Comparison of ENCODE assay signal across 8 cellular contexts in the genomic region with DNA sequence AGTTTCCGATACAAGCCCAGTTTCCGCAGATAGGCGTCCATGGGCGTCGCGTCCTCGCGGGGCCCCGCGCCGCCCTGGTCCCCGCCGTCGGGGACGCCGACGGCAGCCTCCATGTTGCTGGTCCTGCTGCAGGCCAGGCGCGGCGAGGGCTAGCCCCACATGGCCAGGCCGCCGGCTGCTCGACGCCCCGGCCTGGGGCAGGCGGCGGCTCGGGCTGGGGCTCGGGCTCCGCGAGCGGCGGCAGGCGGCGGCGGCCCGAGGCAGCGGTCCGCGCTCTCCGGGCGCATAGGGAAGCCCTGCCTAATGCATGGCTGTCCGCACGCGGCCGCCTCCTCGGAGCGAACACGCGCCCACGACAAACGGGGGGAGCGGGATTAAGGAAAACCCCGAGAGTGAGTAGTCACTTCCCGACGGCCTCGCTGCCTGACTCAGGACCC. TPM values are rescaled to one million over a fixed set of nuclear protein-coding genes. Genes with fewer than 3 reads are reported as not detected.
DNase-seq lines count a peak whose midpoint lies in the region; ATAC-seq, FAIRE-seq and TF ChIP-seq lines count a peak whose summit lies in the region.
"Not testable (repeated sequence)": the region's sequence is repeated elsewhere in the genome, so short reads cannot be mapped to it uniquely, and the experiment has no call there.

No MANE protein-coding gene starts in this region.

- H3K56ac ChIP-seq in H1 (replicated peaks; ENCODE audit: insufficient read length, low read depth, low read length): not testable (repeated sequence)

- H2AFZ ChIP-seq in H1 (ENCODE audit: low read length): not testable (repeated sequence)

- not testable (repeated sequence) for TF ChIP-seq RAD21 in H1 (IDR thresholded peaks at IDR 0.05 in 1 of 2, conservative IDR thresholded peaks at IDR 0.05 in 1 of 2; ENCODE audit: low read depth in 2 of 2, low read length in 2 of 2)

- H3K23ac ChIP-seq in H1 (ENCODE audit: insufficient read length): not testable (repeated sequence)

- POLR2A ChIA-PET in BJ (lab: Charles Lee); H1 (lab: Charles Lee; ENCODE audit: partially characterized antibody): not testable (repeated sequence)

- not testable (repeated sequence) for TF ChIP-seq EP300 in H1 (IDR thresholded peaks at IDR 0.05; ENCODE audit: borderline replicate concordance in 1 of 2, low read depth in 2 of 2, low read length in 2 of 2)

- peaks cover 19% of the 10 kb centered on the region for H3K36me3 Mint-ChIP-seq in activated CD8-positive, alpha-beta memory T cell treated with anti-CD3 and anti-CD28 coated beads, Interleukin-2, amount 10 ng/mL, durations not matched to agents 7 days and 5 days

- H4K8ac ChIP-seq in H1 (ENCODE audit: extremely low read depth, insufficient read depth, low read length): peak overlapping the region; percentile 93; the same call in 1 of the 2 replicates

- not testable (repeated sequence) for DNase-seq in BJ (ENCODE audit: low read depth); activated CD8-positive, alpha-beta memory T cell treated with anti-CD3 and anti-CD28 coated beads, Interleukin-2, amount 10 ng/mL, durations not matched to agents 7 days and 5 days; H1 (ENCODE audit: low read depth in 1 of 2, low spot score in 2 of 2); left lobe of liver (ENCODE audit: low spot score); skeletal muscle cell (ENCODE audit: low read depth)
- DNase-seq in NCI-H2171 (lab: John Stamatoyannopoulos, UW): peak; percentile 0

- H4K91ac ChIP-seq in H1 (replicated peaks; ENCODE audit: insufficient read length, low read length): not testable (repeated sequence)

- H3K4me1 Mint-ChIP-seq in activated CD8-positive, alpha-beta memory T cell treated with anti-CD3 and anti-CD28 coated beads, Interleukin-2, amount 10 ng/mL, durations not matched to agents 7 days and 5 days: peaks cover 31% of the 10 kb centered on the region

- H3K4me1 ChIP-seq in H1 (replicated peaks in 1 of 4; ENCODE audit: control insufficient read depth in 3 of 4, insufficient read depth in 4 of 4, low read length in 3 of 4): not testable (repeated sequence)

- H2AK5ac ChIP-seq in H1 (ENCODE audit: low read depth, low read length): not testable (repeated sequence)

- H3K4me2 ChIP-seq in H1 (ENCODE audit: insufficient read depth in 1 of 2, low read depth in 2 of 2, low read length in 2 of 2): peak overlapping the region; percentile 97 to 99

- not testable (repeated sequence) for H2BK5ac ChIP-seq in H1 (ENCODE audit: low read depth, low read length)

- not testable (repeated sequence) for FAIRE-seq in H1 (lab: Jason Lieb, UNC)

- peak in 1 of 2 experiments; percentile 54; a peak in 1 of 3 replicates for TF ChIP-seq POLR2A in H1 (IDR thresholded peaks at IDR 0.05; ENCODE audit: control extremely low read depth in 1 of 2, low read depth in 2 of 2, low read length in 2 of 2)

- H3K79me2 ChIP-seq in H1 (ENCODE audit: control insufficient read depth in 1 of 2, insufficient read depth in 2 of 2, low read length in 2 of 2): peaks cover 13 to 46% of the 10 kb centered on the region in 2 experiments

- H2BK12ac ChIP-seq in H1 (ENCODE audit: low read depth, low read length): not testable (repeated sequence)

- CTCF ChIA-PET in BJ (lab: Yijun Ruan, JAX); H1 (lab: Charles Lee; ENCODE audit: partially characterized antibody): not testable (repeated sequence)
- CTCF ChIA-PET in activated CD8-positive, alpha-beta memory T cell treated with anti-CD3 and anti-CD28 coated beads, Interleukin-2, amount 10 ng/mL, durations not matched to agents 7 days and 5 days (lab: Charles Lee): interaction anchor here (1.4 to 3.7 kb wide), 3 partner anchors 54 to 81 kb away, joined by 3 to 17 read pairs (median 6); a partner anchor contains a TSS

- not testable (repeated sequence) for H3K27me3 Mint-ChIP-seq in activated CD8-positive, alpha-beta memory T cell treated with anti-CD3 and anti-CD28 coated beads, Interleukin-2, amount 10 ng/mL, durations not matched to agents 7 days and 5 days

- H3K9ac ChIP-seq in H1 (replicated peaks in 1 of 4; ENCODE audit: extremely low read depth in 1 of 4, low read depth in 3 of 4, low read length in 3 of 4): peak overlapping the region; percentile 52 to 79 (median 72)

- peak overlapping the region; percentile 70 for H4K5ac ChIP-seq in H1 (ENCODE audit: insufficient read length, low read depth, low read length)

- H4K20me1 ChIP-seq in H1 (replicated peaks in 1 of 2; ENCODE audit: control insufficient read depth in 1 of 2, insufficient read depth in 2 of 2, low read length in 2 of 2): not testable (repeated sequence)

- H3K23me2 ChIP-seq in H1 (ENCODE audit: low read depth, low read length): peaks cover 12% of the 10 kb centered on the region

- not testable (repeated sequence) for H2BK20ac ChIP-seq in H1 (ENCODE audit: low read length)

- not testable (repeated sequence) for H3K14ac ChIP-seq in H1 (ENCODE audit: insufficient read length)

- peak overlapping the region; percentile 97 for H3K27ac Mint-ChIP-seq in activated CD8-positive, alpha-beta memory T cell treated with anti-CD3 and anti-CD28 coated beads, Interleukin-2, amount 10 ng/mL, durations not matched to agents 7 days and 5 days

- 0% methylated on average over 15 of the region's 57 CpGs; no CpG with 5 or more reads in 1 of the 2 experiments for WGBS in H1 (ENCODE audit: extremely low coverage in 1 of 2, insufficient coverage in 1 of 2, insufficient read length in 1 of 2, insufficient replicate concordance in 2 of 2, low coverage in 1 of 2, low lambda C conversion rate in 2 of 2, missing lambda C conversion rate in 1 of 2), 2 experiments

- peak overlapping the region; percentile 66; the same call in 1 of the 2 replicates for H3K27ac ChIP-seq in H1 (ENCODE audit: low read depth, low read length)

- H3K4me3 ChIP-seq in BJ (ENCODE audit: low read depth, low read length) (peak overlapping the region; percentile 79), H1 (ENCODE audit: extremely low read depth in 1 of 4, insufficient read depth in 2 of 4, low read depth in 3 of 4, low read length in 4 of 4) (peak overlapping the region; percentile 67 to 88 (median 81)), skeletal muscle cell (ENCODE audit: low read depth, low read length) (peak overlapping the region; percentile 67)

- not testable (repeated sequence) for TF ChIP-seq CTCF in BJ (IDR thresholded peaks at IDR 0.05; ENCODE audit: insufficient read depth, low read depth, low read length); H1 (IDR thresholded peaks at IDR 0.05; ENCODE audit: control extremely low read depth in 1 of 3, insufficient read depth in 1 of 3, low read depth in 1 of 3, low read length in 3 of 3)

- H2BK120ac ChIP-seq in H1 (replicated peaks; ENCODE audit: low read depth, low read length): not testable (repeated sequence)

- not testable (repeated sequence) for H3K36me3 ChIP-seq in BJ (ENCODE audit: control insufficient read depth, insufficient read depth, low read length); H1 (ENCODE audit: control insufficient read depth in 2 of 4, insufficient read depth in 4 of 4, low read length in 3 of 4)

- H3K4ac ChIP-seq in H1 (replicated peaks; ENCODE audit: insufficient read length, low read depth, low read length): not testable (repeated sequence)

- not testable (repeated sequence) for H2BK15ac ChIP-seq in H1 (ENCODE audit: low read length)

- not testable (repeated sequence) for H3K9me3 ChIP-seq in H1 (ENCODE audit: insufficient read depth in 2 of 2, low read depth in 1 of 2, low read length in 1 of 2)

- not testable (repeated sequence) for H3K79me1 ChIP-seq in H1 (ENCODE audit: low read depth, low read length)

- H3K9me3 Mint-ChIP-seq in activated CD8-positive, alpha-beta memory T cell treated with anti-CD3 and anti-CD28 coated beads, Interleukin-2, amount 10 ng/mL, durations not matched to agents 7 days and 5 days (ENCODE audit: low read depth): not testable (repeated sequence)

- H3K27me3 ChIP-seq in BJ (ENCODE audit: control insufficient read depth, insufficient read depth, low read length); H1 (replicated peaks in 1 of 4; ENCODE audit: control insufficient read depth in 3 of 4, extremely low read depth in 1 of 4, insufficient read depth in 3 of 4, low read length in 3 of 4): not testable (repeated sequence)

- H3K18ac ChIP-seq in H1 (ENCODE audit: extremely low read depth, low read length): not testable (repeated sequence)

- ATAC-seq in GM19025 (IDR thresholded peaks at IDR 0.05; ENCODE audit: low read depth, unreplicated experiment) (peak; percentile 9), HG02981 (IDR thresholded peaks at IDR 0.05; ENCODE audit: unreplicated experiment) (peak; percentile 11), left lobe of liver (peak; percentile 35)
- peak; percentile 31 for ATAC-seq in activated CD8-positive, alpha-beta memory T cell treated with anti-CD3 and anti-CD28 coated beads, Interleukin-2, amount 10 ng/mL, durations not matched to agents 7 days and 5 days

- peak overlapping the region; percentile 93 for H3K4me3 Mint-ChIP-seq in activated CD8-positive, alpha-beta memory T cell treated with anti-CD3 and anti-CD28 coated beads, Interleukin-2, amount 10 ng/mL, durations not matched to agents 7 days and 5 days

TF ChIP-seq in H1, 55 proteins besides CTCF, POLR2A, EP300 and RAD21 (continues in another document):
- TF ChIP-seq PHF8 (conservative IDR thresholded peaks at IDR 0.05; ENCODE audit: low read depth, low read length): peak; percentile 47; the same call in 1 of the 2 replicates
- peak; percentile 75 for TF ChIP-seq ASH2L (IDR thresholded peaks at IDR 0.05; ENCODE audit: low read length)

RNA-seq across cellular contexts. Expression of a gene that starts 0.5 kb away (rescaled TPM):
- 13.3 and 21.4 TPM in 2 replicates for polyA plus RNA-seq in BJ (2011; rRNA removed)
- 17.0 and 17.4 TPM in 2 replicates for polyA minus RNA-seq in BJ (2011; rRNA and poly(A)+ RNA removed)
- total RNA-seq in activated CD8-positive, alpha-beta memory T cell treated with anti-CD3 and anti-CD28 coated beads, Interleukin-2, amount 10 ng/mL, durations not matched to agents 7 days and 5 days: 10 to 100 TPM; 48.9 to 57.8 TPM
- 50.0 and 57.0 TPM in 2 replicates for total RNA-seq in H1 (2021; fragmentation: NEBNext Ultra II Directional; extraction: Animal tissue kit (Norgen Biotek cat#: 25700))
- polyA plus RNA-seq in H1 (2011; rRNA removed): 12.0 and 17.4 TPM in 2 replicates
- 17.5 TPM for polyA plus RNA-seq in H1 (2011; cell fraction: cytosol; rRNA removed)
- 13.1 TPM for polyA plus RNA-seq in H1 (2011; cell fraction: nucleus; rRNA removed)
- polyA plus RNA-seq in H1 (2012, experiment 1 of 2): 10.7 to 20.6 TPM (median 14.4 TPM) in 4 replicates
- 1.2 TPM for polyA plus RNA-seq in H1 (2012, experiment 2 of 2)
- polyA plus RNA-seq in H1 (2013, experiment 1 of 2): 22.4 TPM
- polyA plus RNA-seq in H1 (2013, experiment 2 of 2): 21.1 TPM
- 49.9 and 52.6 TPM in 2 replicates for polyA minus RNA-seq in H1 (2011; rRNA and poly(A)+ RNA removed)
- polyA minus RNA-seq in H1 (2011; cell fraction: cytosol; rRNA and poly(A)+ RNA removed): 26.8 TPM
- 48.6 TPM for polyA minus RNA-seq in H1 (2011; cell fraction: nucleus; rRNA and poly(A)+ RNA removed)
- total RNA-seq in left lobe of liver: 16.9 TPM
